Comparison of ENCODE assay signal across 9 cellular contexts in the genomic region with DNA sequence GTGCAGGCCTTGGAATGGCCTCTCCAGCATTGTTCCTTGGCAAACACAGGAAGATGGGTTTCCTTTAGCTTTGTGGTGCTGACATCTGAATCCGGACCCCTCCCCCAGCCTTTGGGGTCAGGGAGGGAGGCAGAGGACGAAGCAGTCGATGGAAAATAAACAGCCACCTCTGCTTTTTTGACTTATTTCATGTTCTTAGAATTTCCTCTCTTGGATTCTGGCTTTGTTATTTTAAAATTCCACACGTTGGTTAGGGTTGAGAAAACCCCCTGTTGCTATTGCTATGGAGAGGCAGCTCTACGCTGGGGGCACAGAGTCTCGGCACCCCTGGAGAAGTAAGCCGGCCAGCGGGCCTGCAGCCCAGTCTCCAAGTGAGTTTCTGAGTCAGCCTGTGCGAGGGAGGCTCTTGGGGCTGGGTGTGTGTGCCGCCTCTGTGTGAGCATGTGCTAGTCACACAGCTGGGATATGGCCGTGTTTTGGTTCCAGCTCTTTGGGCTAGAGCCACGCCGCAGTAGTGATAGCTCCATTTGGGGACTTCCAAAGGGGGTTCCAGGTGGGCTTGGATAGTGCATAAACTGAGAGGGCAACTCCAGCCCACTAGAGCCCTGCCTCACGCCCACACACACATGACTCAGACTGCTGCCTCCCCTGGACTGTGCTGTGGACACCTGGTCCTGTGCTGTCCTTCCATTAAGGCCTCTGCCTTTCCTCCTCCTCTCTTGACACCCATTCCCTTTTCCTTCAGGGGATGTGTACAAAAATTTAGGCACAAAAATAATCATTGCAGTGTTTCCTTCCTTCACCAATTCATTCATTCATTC. TPM values are rescaled to one million over a fixed set of nuclear protein-coding genes. Genes with fewer than 3 reads are reported as not detected.
DNase-seq lines count a peak whose midpoint lies in the region; ATAC-seq, FAIRE-seq and TF ChIP-seq lines count a peak whose summit lies in the region.
"Had no signal": no experiment of that assay in that cellular context is flagged by ENCODE, and none has a peak within 500 bp of the region (broad histone marks: within the 10 kb centered on the region; RNA-seq: fewer than 3 reads in every experiment).

No MANE protein-coding gene starts in this region.

- H3K27ac ChIP-seq in colonic mucosa (peak overlapping the region; percentile 36), HepG2 (ENCODE audit: extremely low read length, insufficient read depth, low read length) (no peak overlapping the region), stomach (peak overlapping the region; percentile 34 to 93 (median 91))

- TF ChIP-seq RAD21 in HepG2 (CRISPR knock-in tag; IDR thresholded peaks at IDR 0.05) = no peak

- BruUV-seq in HepG2 (replicated peaks; lab: Mats Ljungman, UMichigan) = no TSS peak

- CTCF ChIA-PET in HepG2 (lab: Yijun Ruan, JAX; ENCODE audit: low intra/inter-chr PET ratio, low total read pairs) = no interaction called here

- no peak overlapping the region for H3K4me3 ChIP-seq in colonic mucosa
- H3K4me3 ChIP-seq in HepG2 (replicated peaks in 1 of 3; ENCODE audit: insufficient read depth in 1 of 3, low read depth in 2 of 3, low read length in 3 of 3) = no peak overlapping the region
- H3K4me3 ChIP-seq in stomach = no peak overlapping the region

- no peaks in the 10 kb centered on the region for H4K20me1 ChIP-seq in HepG2 (ENCODE audit: insufficient read depth, low read length)

- TF ChIP-seq CTCF in colonic mucosa (IDR thresholded peaks at IDR 0.05) (no peak), HepG2 (CRISPR knock-in tag; IDR thresholded peaks at IDR 0.05) (no peak), stomach (IDR thresholded peaks at IDR 0.05) (no peak)

- POLR2A ChIA-PET in HepG2 (lab: Yijun Ruan, JAX) = interaction anchor here (1.2 to 2.9 kb wide), 4 partner anchors 38 to 62 kb away, joined by 3 to 24 read pairs (median 18); a partner anchor contains a TSS

- WGBS in HepG2 (ENCODE audit: low lambda C conversion rate) = 90% methylated on average over 10 of the region's 14 CpGs
- 51 to 79% (median 66%) methylated on average over 13 to 14 of the region's 14 CpGs for WGBS in stomach, 5 donors

- H3K4me1 ChIP-seq in colonic mucosa (peaks cover 5% of the 10 kb centered on the region), HepG2 (ENCODE audit: insufficient read depth, low read length) (peaks cover 54% of the 10 kb centered on the region), stomach (peaks cover 36 to 59% (median 49%) of the 10 kb centered on the region in 4 donors)

- H3K4me2 ChIP-seq in HepG2 (ENCODE audit: low read depth, low read length) = no peak overlapping the region

- intact Hi-C loops in colonic mucosa (cut with DNase I) = no loop called here
- intact Hi-C loops in HepG2 (cut with micrococcal nuclease; ENCODE audit: unreplicated experiment) = no loop called here
- intact Hi-C loops in stomach (cut with DNase I; ENCODE audit: low total_unique reads) = loop anchor here (5.0 kb wide), 1 partner anchor 47 kb away; no protein-coding TSS in a partner anchor

- H3K36me3 ChIP-seq in colonic mucosa = no peaks in the 10 kb centered on the region
- H3K36me3 ChIP-seq in HepG2 (replicated peaks in 1 of 2; ENCODE audit: control insufficient read depth in 1 of 2, insufficient read depth in 2 of 2, low read length in 2 of 2) = no peaks in the 10 kb centered on the region
- H3K36me3 ChIP-seq in stomach = no peaks in the 10 kb centered on the region

- TF ChIP-seq POLR2A in HepG2 (IDR thresholded peaks at IDR 0.05; ENCODE audit: insufficient read depth in 1 of 2, low read depth in 2 of 2, low read length in 2 of 2) (no peak), stomach (IDR thresholded peaks at IDR 0.05) (no peak), erythroblast (IDR thresholded peaks at IDR 0.05; ENCODE audit: low read length) (no peak)

- in situ Hi-C loops in HepG2 (cut with HindIII; ENCODE audit: extremely low pct_ligation_motif_present, low pct_unique_long_range_greater_than_20kb) = no loop called here

- H3K9ac ChIP-seq in colonic mucosa (ENCODE audit: low read depth in 2 of 2, low read length in 2 of 2) (no peak overlapping the region), HepG2 (ENCODE audit: insufficient read depth, low read depth, low read length) (no peak overlapping the region)

- H3K9me3 ChIP-seq in colonic mucosa (no peaks in the 10 kb centered on the region), HepG2 (ENCODE audit: low read length) (no peaks in the 10 kb centered on the region), stomach (no peaks in the 10 kb centered on the region)

- no peak for DNase-seq in HTR-8/SVneo (ENCODE audit: insufficient read length, low spot score)
- peak; percentile 42 for DNase-seq in colonic mucosa
- no peak for DNase-seq in HepG2 (ENCODE audit: low spot score)
- no peak for DNase-seq in stomach
- DNase-seq in erythroblast (lab: John Stamatoyannopoulos, UW) = no peak
- DNase-seq: SHP77 had no signal

- no peak overlapping the region for H2AFZ ChIP-seq in HepG2 (ENCODE audit: low read length)

- H3K27me3 ChIP-seq in colonic mucosa = no peaks in the 10 kb centered on the region
- H3K27me3 ChIP-seq in HepG2 (ENCODE audit: control insufficient read depth in 1 of 2, insufficient read depth in 2 of 2, low read length in 2 of 2) = no peaks in the 10 kb centered on the region; a peak in 1 of 5 replicates
- H3K27me3 ChIP-seq in stomach = peaks cover 0 to 19% (median 5%) of the 10 kb centered on the region in 3 donors

- TF ChIP-seq EP300 in HepG2 (IDR thresholded peaks at IDR 0.05; ENCODE audit: low read depth in 2 of 2, low read length in 2 of 2) (no peak), HepG2 (CRISPR knock-in tag; IDR thresholded peaks at IDR 0.05; ENCODE audit: borderline replicate concordance) (no peak), stomach (IDR thresholded peaks at IDR 0.05) (no peak)

- ATAC-seq in HepG2 = no peak
- ATAC-seq in HG02840 (IDR thresholded peaks at IDR 0.05; ENCODE audit: low FRiP score, unreplicated experiment) = no peak
- ATAC-seq in HG03442 (IDR thresholded peaks at IDR 0.05; ENCODE audit: unreplicated experiment) = no peak
- ATAC-seq in GM21825 (IDR thresholded peaks at IDR 0.05; ENCODE audit: unreplicated experiment) = no peak

- no peaks in the 10 kb centered on the region for H3K79me2 ChIP-seq in HepG2 (ENCODE audit: insufficient read depth, low read length)

- FAIRE-seq in HTR-8/SVneo (lab: Jason Lieb, UNC) = peak; percentile 20
- no peak for FAIRE-seq in HepG2 (lab: Jason Lieb, UNC)

RNA-seq across cellular contexts. Expression of a gene that starts 58.8 kb away (rescaled TPM):
- 10 to 100 TPM; 17.8 to 19.9 TPM for total RNA-seq in colonic mucosa
- total RNA-seq in HepG2 (2016; rRNA removed; fragmentation: Illumina TruSeq; extraction: Trizol) = 11.5 and 17.3 TPM in 2 replicates
- total RNA-seq in HepG2 (2016; cell fraction: cytosol; rRNA removed; fragmentation: Illumina TruSeq; extraction: Trizol; ENCODE audit: low read depth) = 1.3 and 1.8 TPM in 2 replicates
- 10.0 and 18.3 TPM in 2 replicates for total RNA-seq in HepG2 (2016; cell fraction: insoluble cytoplasmic fraction; rRNA removed; fragmentation: Illumina TruSeq; extraction: Trizol)
- 5.3 and 5.6 TPM in 2 replicates for total RNA-seq in HepG2 (2016; cell fraction: membrane; rRNA removed; fragmentation: Illumina TruSeq; extraction: Trizol)
- 25.6 and 30.4 TPM in 2 replicates for total RNA-seq in HepG2 (2016; cell fraction: nucleus; rRNA removed; fragmentation: Illumina TruSeq; extraction: Trizol)
- polyA plus RNA-seq in HepG2 (2011; rRNA removed) = 14.0 and 18.5 TPM in 2 replicates
- 7.7 and 10.7 TPM in 2 replicates for polyA plus RNA-seq in HepG2 (2011; cell fraction: cytosol; rRNA removed)
- polyA plus RNA-seq in HepG2 (2011; cell fraction: nucleus; rRNA removed) = 39.3 and 76.1 TPM in 2 replicates
- 5.4 and 7.4 TPM in 2 replicates for polyA plus RNA-seq in HepG2 (2012)
- polyA plus RNA-seq in HepG2 (2016; cell fraction: cytosol; fragmentation: Illumina TruSeq; extraction: Trizol; ENCODE audit: low read depth) = 0.38 and 0.55 TPM in 2 replicates
- polyA plus RNA-seq in HepG2 (2016; cell fraction: insoluble cytoplasmic fraction; fragmentation: Illumina TruSeq; extraction: Trizol; ENCODE audit: low read depth) = 8.6 and 12.7 TPM in 2 replicates
- 1.5 and 1.7 TPM in 2 replicates for polyA plus RNA-seq in HepG2 (2016; cell fraction: membrane; fragmentation: Illumina TruSeq; extraction: Trizol; ENCODE audit: low read depth)
- polyA plus RNA-seq in HepG2 (2016; cell fraction: nucleus; fragmentation: Illumina TruSeq; extraction: Trizol; ENCODE audit: insufficient read depth, low read depth) = 19.3 and 21.2 TPM in 2 replicates
- polyA minus RNA-seq in HepG2 (2011; rRNA and poly(A)+ RNA removed; ENCODE audit: low replicate concordance) = 47.5 and 50.2 TPM in 2 replicates
- 12.3 and 13.8 TPM in 2 replicates for polyA minus RNA-seq in HepG2 (2011; cell fraction: cytosol; rRNA and poly(A)+ RNA removed)
- polyA minus RNA-seq in HepG2 (2011; cell fraction: nucleus; rRNA and poly(A)+ RNA removed) = 44.1 and 53.9 TPM in 2 replicates
- total RNA-seq in stomach = 100 to 1,000 TPM in 1 of 5 donors, 10 to 100 TPM in 4; 29.3 to 782 (median 54.9) TPM
- 10 to 100 TPM; 10.6 to 16.6 (median 13.8) TPM for polyA plus RNA-seq in stomach
